15 cellular contexts compared by ENCODE assay signal in the genomic region with DNA sequence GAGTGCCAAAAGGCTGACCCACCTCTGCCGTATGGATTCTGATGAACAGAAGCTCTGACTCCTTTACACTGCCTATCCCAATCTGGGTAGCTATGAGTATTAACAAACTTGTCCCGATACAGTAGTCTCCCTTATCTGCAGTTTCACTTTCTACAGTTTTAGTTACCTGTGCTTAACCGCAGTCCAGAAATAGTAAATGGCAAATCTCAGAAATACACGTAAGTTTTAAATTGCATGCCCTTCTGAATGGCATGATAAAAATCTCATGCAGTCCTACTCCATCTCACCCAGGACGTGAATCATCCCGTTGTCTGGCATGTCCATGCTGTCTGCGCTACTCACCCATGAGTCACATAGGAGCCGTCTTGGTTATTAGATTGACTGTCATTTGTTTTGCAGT.
DNase-seq lines count a peak whose midpoint lies in the region; ATAC-seq, FAIRE-seq and TF ChIP-seq lines count a peak whose summit lies in the region.
"Had no signal": no experiment of that assay in that cellular context is flagged by ENCODE, and none has a peak within 500 bp of the region (broad histone marks: within the 10 kb centered on the region; RNA-seq: fewer than 3 reads in every experiment).

No MANE protein-coding gene starts in this region.

- FAIRE-seq in bronchial epithelial cell (lab: Jason Lieb, UNC): peak; percentile 18
- FAIRE-seq: D721Med had no signal

- DNase-seq in Daoy (ENCODE audit: low read depth) (peak; percentile 92), NCI-H226 (peak; percentile 90), bronchial epithelial cell (ENCODE audit: low read depth) (peak; percentile 99), non-pigmented ciliary epithelial cell (ENCODE audit: low read depth) (peak; percentile 81)
- no peak for DNase-seq in activated CD4-positive, alpha-beta T cell treated with anti-CD3 and anti-CD28 coated beads for 36 hours
- no peak for DNase-seq in activated CD4-positive, alpha-beta T cell treated with anti-CD3 and anti-CD28 coated beads, Interleukin-2, amount 10 ng/mL, durations not matched to agents 24 days and 14 days
- DNase-seq: activated effector memory CD4-positive, alpha-beta T cell treated with Interleukin-2 at 50 U/mL for 16 hours; midbrain; NCI-H187 had no signal

- ATAC-seq in HG03565 (IDR thresholded peaks at IDR 0.05; ENCODE audit: unreplicated experiment) (no peak), GM18517 (IDR thresholded peaks at IDR 0.05; ENCODE audit: unreplicated experiment) (no peak)
- no peak for ATAC-seq in activated CD4-positive, alpha-beta T cell treated with anti-CD3 and anti-CD28 coated beads for 36 hours
- ATAC-seq: WTC11 had no signal

- H3K4me3 Mint-ChIP-seq in activated CD4-positive, alpha-beta T cell treated with anti-CD3 and anti-CD28 coated beads for 36 hours: no peak overlapping the region
- no peak overlapping the region for H3K4me3 Mint-ChIP-seq in activated CD4-positive, alpha-beta T cell treated with anti-CD3 and anti-CD28 coated beads, Interleukin-2, amount 10 ng/mL, durations not matched to agents 24 days and 14 days
- H3K4me3 Mint-ChIP-seq: dendritic cell treated with granulocyte-macrophage colony-stimulating factor and Interleukin-4, amounts not matched to agents 40 ng/mL and 50 ng/mL, for 4 days; WTC11 had no signal

- intact Hi-C loops in activated CD4-positive, alpha-beta T cell treated with anti-CD3 and anti-CD28 coated beads for 36 hours (cut with DNase I, micrococcal nuclease): no loop called here
- intact Hi-C loops in activated CD4-positive, alpha-beta T cell treated with anti-CD3 and anti-CD28 coated beads, Interleukin-2, amount 10 ng/mL, durations not matched to agents 24 days and 14 days (cut with micrococcal nuclease): no loop called here

- H3K27me3 Mint-ChIP-seq in activated CD4-positive, alpha-beta T cell treated with anti-CD3 and anti-CD28 coated beads for 36 hours: peaks cover 2% of the 10 kb centered on the region
- H3K27me3 Mint-ChIP-seq in activated CD4-positive, alpha-beta T cell treated with anti-CD3 and anti-CD28 coated beads, Interleukin-2, amount 10 ng/mL, durations not matched to agents 24 days and 14 days: peaks cover 21% of the 10 kb centered on the region

- no peak overlapping the region for H3K27ac Mint-ChIP-seq in activated CD4-positive, alpha-beta T cell treated with anti-CD3 and anti-CD28 coated beads for 36 hours
- no peak overlapping the region for H3K27ac Mint-ChIP-seq in activated CD4-positive, alpha-beta T cell treated with anti-CD3 and anti-CD28 coated beads, Interleukin-2, amount 10 ng/mL, durations not matched to agents 24 days and 14 days
- H3K27ac Mint-ChIP-seq: dendritic cell treated with granulocyte-macrophage colony-stimulating factor and Interleukin-4, amounts not matched to agents 40 ng/mL and 50 ng/mL, for 4 days; WTC11 had no signal

- H3K36me3 ChIP-seq in bronchial epithelial cell (ENCODE audit: control insufficient read depth, insufficient read depth, low read length): no peaks in the 10 kb centered on the region
- H3K36me3 ChIP-seq: right atrium auricular region had no signal

- peak overlapping the region; percentile 14 for H3K4me3 ChIP-seq in bronchial epithelial cell (ENCODE audit: low read depth, low read length)
- H3K4me3 ChIP-seq: right atrium auricular region had no signal

- CTCF ChIA-PET in activated CD4-positive, alpha-beta T cell treated with anti-CD3 and anti-CD28 coated beads for 36 hours (lab: Charles Lee): interaction anchor here (1.1 to 1.9 kb wide), 2 partner anchors 8 to 15 kb away, joined by 3 to 18 read pairs; no protein-coding TSS in a partner anchor

- H3K36me3 Mint-ChIP-seq in activated CD4-positive, alpha-beta T cell treated with anti-CD3 and anti-CD28 coated beads for 36 hours (ENCODE audit: low read depth): no peaks in the 10 kb centered on the region
- H3K36me3 Mint-ChIP-seq in activated CD4-positive, alpha-beta T cell treated with anti-CD3 and anti-CD28 coated beads, Interleukin-2, amount 10 ng/mL, durations not matched to agents 24 days and 14 days (ENCODE audit: low read depth): no peaks in the 10 kb centered on the region

- TF ChIP-seq CTCF in bronchial epithelial cell (IDR thresholded peaks at IDR 0.05; ENCODE audit: insufficient read depth, low read length, severe bottlenecking): no peak

- H3K4me1 Mint-ChIP-seq in activated CD4-positive, alpha-beta T cell treated with anti-CD3 and anti-CD28 coated beads for 36 hours: no peaks in the 10 kb centered on the region
- peaks cover 6% of the 10 kb centered on the region for H3K4me1 Mint-ChIP-seq in activated CD4-positive, alpha-beta T cell treated with anti-CD3 and anti-CD28 coated beads, Interleukin-2, amount 10 ng/mL, durations not matched to agents 24 days and 14 days

- H3K27me3 ChIP-seq in bronchial epithelial cell (ENCODE audit: control insufficient read depth, insufficient read depth, low read length): no peaks in the 10 kb centered on the region
- H3K27me3 ChIP-seq: right atrium auricular region had no signal

- H3K9me3 Mint-ChIP-seq in activated CD4-positive, alpha-beta T cell treated with anti-CD3 and anti-CD28 coated beads for 36 hours (ENCODE audit: low read depth): no peaks in the 10 kb centered on the region
- H3K9me3 Mint-ChIP-seq in activated CD4-positive, alpha-beta T cell treated with anti-CD3 and anti-CD28 coated beads, Interleukin-2, amount 10 ng/mL, durations not matched to agents 24 days and 14 days: no peaks in the 10 kb centered on the region
- H3K9me3 Mint-ChIP-seq: dendritic cell treated with granulocyte-macrophage colony-stimulating factor and Interleukin-4, amounts not matched to agents 40 ng/mL and 50 ng/mL, for 4 days had no signal

- POLR2A ChIA-PET in activated CD4-positive, alpha-beta T cell treated with anti-CD3 and anti-CD28 coated beads for 36 hours (lab: Charles Lee): no interaction called here

Comparison
In these comparisons a context has a peak if more than half of its experiments do, and no peak if none do; other contexts are left out.
1. DNase-seq: peak in Daoy (single experiment), NCI-H226 (single experiment), bronchial epithelial cell (single experiment) and non-pigmented ciliary epithelial cell (single experiment); none in activated CD4-positive, alpha-beta T cell treated with anti-CD3 and anti-CD28 coated beads for 36 hours (single experiment) and activated CD4-positive, alpha-beta T cell treated with anti-CD3 and anti-CD28 coated beads, Interleukin-2, amount 10 ng/mL, durations not matched to agents 24 days and 14 days (single experiment).